In genomic region chr19:42450314-42450934, GRCh38 we compare ENCODE assay signal across 9 cellular contexts. TPM values are rescaled to one million over a fixed set of nuclear protein-coding genes. Genes with fewer than 3 reads are reported as not detected.
DNase-seq lines count a peak whose midpoint lies in the region; ATAC-seq and TF ChIP-seq lines count a peak whose summit lies in the region.
"Had no signal": no experiment of that assay in that cellular context is flagged by ENCODE, and none has a peak within 500 bp of the region (broad histone marks: within the 10 kb centered on the region; RNA-seq: fewer than 3 reads in every experiment).

No MANE protein-coding gene starts in this region.

- H3K27me3 ChIP-seq in suprapubic skin: no peaks in the 10 kb centered on the region

- H3K4me3 Mint-ChIP-seq in activated T-helper 17 cell treated with anti-CD3 and anti-CD28 coated beads, Interleukin-2, amount 50 U/mL, for 72 hours: no peak overlapping the region
- H3K4me3 Mint-ChIP-seq: activated naive CD8-positive, alpha-beta T cell had no signal

- peaks cover 7% of the 10 kb centered on the region for H3K4me1 ChIP-seq in suprapubic skin

- no peaks in the 10 kb centered on the region for H3K27me3 Mint-ChIP-seq in activated T-helper 17 cell treated with anti-CD3 and anti-CD28 coated beads, Interleukin-2, amount 50 U/mL, for 72 hours
- H3K27me3 Mint-ChIP-seq: activated naive CD8-positive, alpha-beta T cell had no signal

- no peak for TF ChIP-seq EP300 in suprapubic skin (IDR thresholded peaks at IDR 0.05)

- peaks cover 15% of the 10 kb centered on the region for H3K4me1 Mint-ChIP-seq in activated T-helper 17 cell treated with anti-CD3 and anti-CD28 coated beads, Interleukin-2, amount 50 U/mL, for 72 hours

- peak; percentile 87 to 90 for TF ChIP-seq CTCF in suprapubic skin (IDR thresholded peaks at IDR 0.05)

- peak; percentile 87 for DNase-seq in CMK (ENCODE audit: low read depth)
- peak; percentile 62 for DNase-seq in LHCN-M2 (ENCODE audit: low read depth)
- DNase-seq in RPMI8226: peak; percentile 79
- DNase-seq in fibroblast of the conjunctiva (ENCODE audit: low read depth): peak; percentile 85
- DNase-seq in nucleus accumbens (lab: John Stamatoyannopoulos, UW): peak in 45 of 56 donors; percentile 6 to 81 (median 44)
- peak; percentile 81 to 89 for DNase-seq in suprapubic skin (ENCODE audit: low spot score in 2 of 2)

- H3K9me3 Mint-ChIP-seq in activated T-helper 17 cell treated with anti-CD3 and anti-CD28 coated beads, Interleukin-2, amount 50 U/mL, for 72 hours: no peaks in the 10 kb centered on the region

- no peak overlapping the region for H3K27ac ChIP-seq in suprapubic skin

- no peak overlapping the region for H3K4me3 ChIP-seq in suprapubic skin

- H3K9me3 ChIP-seq in suprapubic skin: no peaks in the 10 kb centered on the region

- TF ChIP-seq POLR2A in suprapubic skin (IDR thresholded peaks at IDR 0.05): no peak

- ATAC-seq in GM21360 (IDR thresholded peaks at IDR 0.05; ENCODE audit: unreplicated experiment): peak; percentile 49
- ATAC-seq in activated T-helper 17 cell treated with anti-CD3 and anti-CD28 coated beads, Interleukin-2, amount 50 U/mL, for 72 hours (replicated peaks): peak; percentile 98

- 0% methylated on average over 3 of the region's 3 CpGs for WGBS in suprapubic skin

- no peaks in the 10 kb centered on the region for H3K36me3 ChIP-seq in suprapubic skin

- H3K36me3 Mint-ChIP-seq in activated T-helper 17 cell treated with anti-CD3 and anti-CD28 coated beads, Interleukin-2, amount 50 U/mL, for 72 hours (ENCODE audit: low read depth): no peaks in the 10 kb centered on the region
- H3K36me3 Mint-ChIP-seq: activated naive CD8-positive, alpha-beta T cell had no signal

- no peak overlapping the region for H3K27ac Mint-ChIP-seq in activated T-helper 17 cell treated with anti-CD3 and anti-CD28 coated beads, Interleukin-2, amount 50 U/mL, for 72 hours
- H3K27ac Mint-ChIP-seq: activated naive CD8-positive, alpha-beta T cell had no signal

RNA-seq across cellular contexts. Expression of gene CXCL17, which starts 7.7 kb away (rescaled TPM):
- total RNA-seq in LHCN-M2 (2014; rRNA removed): not detected in 2 replicates
- not detected for polyA plus RNA-seq in LHCN-M2 (2012)
- not detected for total RNA-seq in activated T-helper 17 cell treated with anti-CD3 and anti-CD28 coated beads, Interleukin-2, amount 50 U/mL, for 72 hours
- total RNA-seq in suprapubic skin: under 1 TPM in 1 of 4 donors, not detected in 3; 0.55 TPM

RNA-seq across cellular contexts. Expression of gene LIPE, which starts 23.2 kb away (rescaled TPM):
- total RNA-seq in LHCN-M2 (2014; rRNA removed) (2.8 and 3.6 TPM in 2 replicates), suprapubic skin (10 to 100 TPM; 33.9 to 82.6 (median 51.5) TPM)
- 3.2 TPM for polyA plus RNA-seq in LHCN-M2 (2012)
- 10 to 100 TPM; 12.5 to 25.5 TPM for total RNA-seq in activated T-helper 17 cell treated with anti-CD3 and anti-CD28 coated beads, Interleukin-2, amount 50 U/mL, for 72 hours
